1 cellular context compared by ENCODE assay signal in the genomic region with DNA sequence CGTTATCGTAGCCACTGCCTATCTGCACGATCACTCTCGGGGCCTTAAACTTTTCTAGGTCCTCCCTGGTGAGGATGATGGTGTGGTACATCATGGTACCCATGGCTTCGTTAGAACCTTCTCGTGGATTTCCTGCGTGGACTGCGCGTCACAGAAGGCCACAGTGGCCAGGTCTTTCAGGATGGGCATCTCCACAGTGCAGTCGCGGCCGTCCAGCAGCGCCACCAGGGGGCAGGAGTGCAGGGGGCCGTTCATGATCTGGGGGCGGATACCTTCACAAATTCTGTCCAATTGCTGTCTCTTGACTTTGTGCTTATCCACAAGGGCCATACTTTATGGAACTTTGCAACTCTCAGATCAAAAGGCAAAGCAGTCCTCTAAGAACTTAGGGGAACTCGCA.
TF ChIP-seq lines count a peak whose summit lies in the region.

No MANE protein-coding gene starts in this region.

TF ChIP-seq in H1, 55 proteins besides CTCF, POLR2A, EP300 and RAD21:
- no peak for TF ChIP-seq MAFK (IDR thresholded peaks at IDR 0.05; ENCODE audit: low read depth, low read length)
- no peak for TF ChIP-seq ASH2L (IDR thresholded peaks at IDR 0.05; ENCODE audit: low read length)
- TF ChIP-seq KDM4A (IDR thresholded peaks at IDR 0.05; ENCODE audit: low read depth, low read length, severe bottlenecking), result no peak
- TF ChIP-seq TBP (IDR thresholded peaks at IDR 0.05; ENCODE audit: low read depth, low read length), result no peak
- TF ChIP-seq TAF7 (optimal IDR thresholded peaks at IDR 0.05; ENCODE audit: borderline replicate concordance, low read depth, low read length), result no peak
- TF ChIP-seq HDAC2 (IDR thresholded peaks at IDR 0.05; ENCODE audit: borderline replicate concordance in 1 of 2, low read depth in 2 of 2, low read length in 2 of 2), result no peak
- no peak for TF ChIP-seq SIX5 (IDR thresholded peaks at IDR 0.05; ENCODE audit: low read depth, low read length)
- no peak for TF ChIP-seq EZH2 (IDR thresholded peaks at IDR 0.05; ENCODE audit: low read depth, low read length, severe bottlenecking)
- no peak for TF ChIP-seq SUZ12 (IDR thresholded peaks at IDR 0.05; ENCODE audit: low read length)
- TF ChIP-seq, protein P1, sequence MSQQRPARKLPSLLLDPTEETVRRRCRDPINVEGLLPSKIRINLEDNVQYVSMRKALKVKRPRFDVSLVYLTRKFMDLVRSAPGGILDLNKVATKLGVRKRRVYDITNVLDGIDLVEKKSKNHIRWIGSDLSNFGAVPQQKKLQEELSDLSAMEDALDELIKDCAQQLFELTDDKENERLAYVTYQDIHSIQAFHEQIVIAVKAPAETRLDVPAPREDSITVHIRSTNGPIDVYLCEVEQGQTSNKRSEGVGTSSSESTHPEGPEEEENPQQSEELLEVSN (IDR thresholded peaks at IDR 0.05), result no peak
- no peak for TF ChIP-seq RBBP5 (IDR thresholded peaks at IDR 0.05; ENCODE audit: borderline replicate concordance, low read depth, low read length)
- TF ChIP-seq EGR1 (IDR thresholded peaks at IDR 0.05; ENCODE audit: borderline replicate concordance, low read depth, low read length), result no peak
- TF ChIP-seq BRCA1 (IDR thresholded peaks at IDR 0.05; ENCODE audit: low read depth, low read length), result no peak
- TF ChIP-seq, protein P2, sequence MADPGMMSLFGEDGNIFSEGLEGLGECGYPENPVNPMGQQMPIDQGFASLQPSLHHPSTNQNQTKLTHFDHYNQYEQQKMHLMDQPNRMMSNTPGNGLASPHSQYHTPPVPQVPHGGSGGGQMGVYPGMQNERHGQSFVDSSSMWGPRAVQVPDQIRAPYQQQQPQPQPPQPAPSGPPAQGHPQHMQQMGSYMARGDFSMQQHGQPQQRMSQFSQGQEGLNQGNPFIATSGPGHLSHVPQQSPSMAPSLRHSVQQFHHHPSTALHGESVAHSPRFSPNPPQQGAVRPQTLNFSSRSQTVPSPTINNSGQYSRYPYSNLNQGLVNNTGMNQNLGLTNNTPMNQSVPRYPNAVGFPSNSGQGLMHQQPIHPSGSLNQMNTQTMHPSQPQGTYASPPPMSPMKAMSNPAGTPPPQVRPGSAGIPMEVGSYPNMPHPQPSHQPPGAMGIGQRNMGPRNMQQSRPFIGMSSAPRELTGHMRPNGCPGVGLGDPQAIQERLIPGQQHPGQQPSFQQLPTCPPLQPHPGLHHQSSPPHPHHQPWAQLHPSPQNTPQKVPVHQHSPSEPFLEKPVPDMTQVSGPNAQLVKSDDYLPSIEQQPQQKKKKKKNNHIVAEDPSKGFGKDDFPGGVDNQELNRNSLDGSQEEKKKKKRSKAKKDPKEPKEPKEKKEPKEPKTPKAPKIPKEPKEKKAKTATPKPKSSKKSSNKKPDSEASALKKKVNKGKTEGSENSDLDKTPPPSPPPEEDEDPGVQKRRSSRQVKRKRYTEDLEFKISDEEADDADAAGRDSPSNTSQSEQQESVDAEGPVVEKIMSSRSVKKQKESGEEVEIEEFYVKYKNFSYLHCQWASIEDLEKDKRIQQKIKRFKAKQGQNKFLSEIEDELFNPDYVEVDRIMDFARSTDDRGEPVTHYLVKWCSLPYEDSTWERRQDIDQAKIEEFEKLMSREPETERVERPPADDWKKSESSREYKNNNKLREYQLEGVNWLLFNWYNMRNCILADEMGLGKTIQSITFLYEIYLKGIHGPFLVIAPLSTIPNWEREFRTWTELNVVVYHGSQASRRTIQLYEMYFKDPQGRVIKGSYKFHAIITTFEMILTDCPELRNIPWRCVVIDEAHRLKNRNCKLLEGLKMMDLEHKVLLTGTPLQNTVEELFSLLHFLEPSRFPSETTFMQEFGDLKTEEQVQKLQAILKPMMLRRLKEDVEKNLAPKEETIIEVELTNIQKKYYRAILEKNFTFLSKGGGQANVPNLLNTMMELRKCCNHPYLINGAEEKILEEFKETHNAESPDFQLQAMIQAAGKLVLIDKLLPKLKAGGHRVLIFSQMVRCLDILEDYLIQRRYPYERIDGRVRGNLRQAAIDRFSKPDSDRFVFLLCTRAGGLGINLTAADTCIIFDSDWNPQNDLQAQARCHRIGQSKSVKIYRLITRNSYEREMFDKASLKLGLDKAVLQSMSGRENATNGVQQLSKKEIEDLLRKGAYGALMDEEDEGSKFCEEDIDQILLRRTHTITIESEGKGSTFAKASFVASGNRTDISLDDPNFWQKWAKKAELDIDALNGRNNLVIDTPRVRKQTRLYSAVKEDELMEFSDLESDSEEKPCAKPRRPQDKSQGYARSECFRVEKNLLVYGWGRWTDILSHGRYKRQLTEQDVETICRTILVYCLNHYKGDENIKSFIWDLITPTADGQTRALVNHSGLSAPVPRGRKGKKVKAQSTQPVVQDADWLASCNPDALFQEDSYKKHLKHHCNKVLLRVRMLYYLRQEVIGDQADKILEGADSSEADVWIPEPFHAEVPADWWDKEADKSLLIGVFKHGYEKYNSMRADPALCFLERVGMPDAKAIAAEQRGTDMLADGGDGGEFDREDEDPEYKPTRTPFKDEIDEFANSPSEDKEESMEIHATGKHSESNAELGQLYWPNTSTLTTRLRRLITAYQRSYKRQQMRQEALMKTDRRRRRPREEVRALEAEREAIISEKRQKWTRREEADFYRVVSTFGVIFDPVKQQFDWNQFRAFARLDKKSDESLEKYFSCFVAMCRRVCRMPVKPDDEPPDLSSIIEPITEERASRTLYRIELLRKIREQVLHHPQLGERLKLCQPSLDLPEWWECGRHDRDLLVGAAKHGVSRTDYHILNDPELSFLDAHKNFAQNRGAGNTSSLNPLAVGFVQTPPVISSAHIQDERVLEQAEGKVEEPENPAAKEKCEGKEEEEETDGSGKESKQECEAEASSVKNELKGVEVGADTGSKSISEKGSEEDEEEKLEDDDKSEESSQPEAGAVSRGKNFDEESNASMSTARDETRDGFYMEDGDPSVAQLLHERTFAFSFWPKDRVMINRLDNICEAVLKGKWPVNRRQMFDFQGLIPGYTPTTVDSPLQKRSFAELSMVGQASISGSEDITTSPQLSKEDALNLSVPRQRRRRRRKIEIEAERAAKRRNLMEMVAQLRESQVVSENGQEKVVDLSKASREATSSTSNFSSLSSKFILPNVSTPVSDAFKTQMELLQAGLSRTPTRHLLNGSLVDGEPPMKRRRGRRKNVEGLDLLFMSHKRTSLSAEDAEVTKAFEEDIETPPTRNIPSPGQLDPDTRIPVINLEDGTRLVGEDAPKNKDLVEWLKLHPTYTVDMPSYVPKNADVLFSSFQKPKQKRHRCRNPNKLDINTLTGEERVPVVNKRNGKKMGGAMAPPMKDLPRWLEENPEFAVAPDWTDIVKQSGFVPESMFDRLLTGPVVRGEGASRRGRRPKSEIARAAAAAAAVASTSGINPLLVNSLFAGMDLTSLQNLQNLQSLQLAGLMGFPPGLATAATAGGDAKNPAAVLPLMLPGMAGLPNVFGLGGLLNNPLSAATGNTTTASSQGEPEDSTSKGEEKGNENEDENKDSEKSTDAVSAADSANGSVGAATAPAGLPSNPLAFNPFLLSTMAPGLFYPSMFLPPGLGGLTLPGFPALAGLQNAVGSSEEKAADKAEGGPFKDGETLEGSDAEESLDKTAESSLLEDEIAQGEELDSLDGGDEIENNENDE (IDR thresholded peaks at IDR 0.05; ENCODE audit: insufficient replicate concordance, low read length), result no peak
- no peak for TF ChIP-seq BACH1 (IDR thresholded peaks at IDR 0.05; ENCODE audit: low read length)
TF ChIP-seq in H1: peak in this region for 0.
